In genomic region chr17:4048218-4048617, GRCh38 we compare ENCODE assay signal across 20 cellular contexts.
"Had no signal": no experiment of that assay in that cellular context is flagged by ENCODE, and none has a peak within 500 bp of the region (broad histone marks: within the 10 kb centered on the region; RNA-seq: fewer than 3 reads in every experiment).

No MANE protein-coding gene starts in this region.

- DNase-seq: cortex of kidney; dorsolateral prefrontal cortex; effector CD8-positive, alpha-beta T cell; gastrocnemius medialis; heart right ventricle; hypothalamus; islet precursor cell; nucleus accumbens; ovary; right cardiac atrium; small intestine; stimulated activated CD4-positive, alpha-beta T cell treated with anti-CD3 and anti-CD28 coated beads, Interleukin-12 subunit alpha, Interleukin-12 subunit beta, amount 100 ng/mL, for 4 hours; stimulated activated naive CD4-positive, alpha-beta T cell treated with Interleukin-2 at 50 U/mL for 16 hours; trophoblast cell had no signal

- H3K27me3 ChIP-seq: dorsolateral prefrontal cortex, gastrocnemius medialis, heart right ventricle, neural progenitor cell, ovary had no signal

- H3K4me3 ChIP-seq: dorsolateral prefrontal cortex, gastrocnemius medialis, heart right ventricle, neural progenitor cell, ovary had no signal

- H3K27ac ChIP-seq: gastrocnemius medialis, neural progenitor cell, ovary had no signal

- H3K4me1 Mint-ChIP-seq: mesothelial cell of epicardium, neural progenitor cell had no signal

- H3K9me3 Mint-ChIP-seq: mesothelial cell of epicardium, neural progenitor cell had no signal

- H3K36me3 ChIP-seq: ovary had no signal

- H3K27me3 Mint-ChIP-seq: natural killer cell treated with Interleukin-12 subunit alpha and Interleukin-12 subunit beta and Interleukin-15 and Interleukin-18, amount 100 ng/mL, for 72 hours; progenitor cell of endocrine pancreas had no signal

- ATAC-seq: esophagus mucosa; gastrocnemius medialis; left lobe of liver; natural killer cell treated with Interleukin-12 subunit alpha and Interleukin-12 subunit beta and Interleukin-15 and Interleukin-18, amount 100 ng/mL, for 72 hours; right cardiac atrium had no signal

- H3K4me3 Mint-ChIP-seq: mesothelial cell of epicardium; natural killer cell treated with Interleukin-12 subunit alpha and Interleukin-12 subunit beta and Interleukin-15 and Interleukin-18, amount 100 ng/mL, for 72 hours; neural progenitor cell had no signal

- H3K4me1 ChIP-seq: gastrocnemius medialis, heart right ventricle, neural progenitor cell had no signal

- H3K27ac Mint-ChIP-seq: mesothelial cell of epicardium; natural killer cell treated with Interleukin-12 subunit alpha and Interleukin-12 subunit beta and Interleukin-15 and Interleukin-18, amount 100 ng/mL, for 72 hours; neural progenitor cell; progenitor cell of endocrine pancreas had no signal

- H3K9me3 ChIP-seq: gastrocnemius medialis, heart right ventricle, ovary had no signal
